Comparison of ENCODE assay signal across 9 cellular contexts in the genomic region with DNA sequence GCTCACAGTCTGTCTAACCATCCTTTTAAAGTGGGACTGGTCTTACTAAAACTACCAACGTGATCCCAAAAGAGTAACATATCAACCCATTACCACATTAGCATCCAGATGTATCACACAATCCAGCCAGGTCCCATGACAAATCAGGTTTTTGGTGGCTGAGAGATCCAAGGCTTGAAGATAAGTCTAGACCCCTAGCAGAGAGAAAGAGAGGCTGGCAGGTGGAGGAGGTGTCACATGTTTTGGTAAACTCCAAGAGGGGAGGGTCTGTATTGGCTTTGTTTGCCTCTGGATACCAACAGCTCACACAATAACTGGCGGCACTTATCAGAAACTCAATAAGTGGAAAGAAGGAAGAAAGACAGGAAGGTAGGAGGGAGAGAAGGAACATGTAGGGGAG.
"Had no signal": no experiment of that assay in that cellular context is flagged by ENCODE, and none has a peak within 500 bp of the region (broad histone marks: within the 10 kb centered on the region; RNA-seq: fewer than 3 reads in every experiment).

No MANE protein-coding gene starts in this region.

- DNase-seq: GM23248, GOT3, H7, H9, HCEC 1CT, HFFc6 had no signal

- H3K4me2 ChIP-seq: GM23338 had no signal

- H3K4me3 ChIP-seq: GM23248, GM23338, HAP-1 had no signal

- ATAC-seq: GM23338, HCT116 had no signal

- H3K27ac Mint-ChIP-seq: GM23338, H9, HFFc6 had no signal

- H3K9ac ChIP-seq: GM23248 had no signal

- H3K27ac ChIP-seq: GM23248 had no signal

- H3K4me3 Mint-ChIP-seq: GM23338, H9, HFFc6 had no signal

- H3K9me3 ChIP-seq: HAP-1 had no signal

- H3K36me3 ChIP-seq: HAP-1 had no signal

- H3K4me1 ChIP-seq: HAP-1 had no signal

- H3K9me3 Mint-ChIP-seq: HFFc6 had no signal
